Comparison of ENCODE assay signal across 12 cellular contexts in the genomic region with DNA sequence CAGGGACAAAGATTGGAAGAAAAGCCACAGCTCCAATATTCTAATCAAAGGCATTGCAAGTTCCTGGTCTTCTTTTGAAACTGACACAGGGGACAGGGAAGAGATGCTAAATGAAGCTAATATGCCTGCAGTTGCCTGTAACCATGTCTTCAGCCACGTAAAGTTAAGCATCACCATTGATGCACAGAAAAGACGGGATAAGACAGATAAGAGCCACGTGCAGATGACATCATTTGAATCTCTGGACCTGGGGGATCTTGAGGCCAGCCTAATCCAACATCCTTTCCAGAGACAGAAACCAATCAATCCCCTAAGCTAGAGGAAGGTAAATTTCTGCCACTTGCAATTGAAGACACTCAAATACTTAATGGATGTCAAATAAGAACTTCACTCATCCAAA.
DNase-seq lines count a peak whose midpoint lies in the region; ATAC-seq and TF ChIP-seq lines count a peak whose summit lies in the region.
"Had no signal": no experiment of that assay in that cellular context is flagged by ENCODE, and none has a peak within 500 bp of the region (broad histone marks: within the 10 kb centered on the region; RNA-seq: fewer than 3 reads in every experiment).

No MANE protein-coding gene starts in this region.

- peak overlapping the region in 6 of 7 donors; percentile 79 to 92 (median 88) for H3K27ac Mint-ChIP-seq in CD4-positive, alpha-beta memory T cell
- H3K27ac Mint-ChIP-seq in chondrocyte (ENCODE audit: unreplicated experiment), result peak overlapping the region; percentile 91
- H3K27ac Mint-ChIP-seq: activated naive CD8-positive, alpha-beta T cell treated with anti-CD3 and anti-CD28 coated beads, Interleukin-2, amount 10 ng/mL, durations not matched to agents 7 days and 5 days had no signal

- no peaks in the 10 kb centered on the region for H3K27me3 ChIP-seq in CD4-positive, alpha-beta memory T cell (ENCODE audit: insufficient read depth, low read length)
- no peaks in the 10 kb centered on the region for H3K27me3 ChIP-seq in osteoblast (ENCODE audit: insufficient read depth, low read length)
- H3K27me3 ChIP-seq: pancreas had no signal

- TF ChIP-seq CTCF in RWPE1 (conservative IDR thresholded peaks at IDR 0.05; ENCODE audit: low read depth), result no peak
- no peak for TF ChIP-seq CTCF in chondrocyte (IDR thresholded peaks at IDR 0.05)
- TF ChIP-seq CTCF in osteoblast (IDR thresholded peaks at IDR 0.05; ENCODE audit: extremely low read depth, low read depth, low read length), result no peak

- intact Hi-C loops in CD4-positive, alpha-beta memory T cell (cut with micrococcal nuclease), result no loop called here
- intact Hi-C loops in posterior vena cava (cut with DNase I), result no loop called here

- no peaks in the 10 kb centered on the region for H3K9me3 ChIP-seq in CD4-positive, alpha-beta memory T cell (ENCODE audit: control insufficient read depth in 1 of 2, low read length in 2 of 2)
- H3K9me3 ChIP-seq in osteoblast (ENCODE audit: low read depth, low read length), result no peaks in the 10 kb centered on the region
- H3K9me3 ChIP-seq: pancreas had no signal

- no peaks in the 10 kb centered on the region for H3K27me3 Mint-ChIP-seq in CD4-positive, alpha-beta memory T cell
- no peaks in the 10 kb centered on the region for H3K27me3 Mint-ChIP-seq in chondrocyte (ENCODE audit: low read depth)
- H3K27me3 Mint-ChIP-seq: activated CD4-positive, alpha-beta T cell treated with anti-CD3 and anti-CD28 coated beads for 36 hours; activated naive CD8-positive, alpha-beta T cell treated with anti-CD3 and anti-CD28 coated beads, Interleukin-2, amount 10 ng/mL, durations not matched to agents 7 days and 5 days had no signal

- H3K27ac ChIP-seq in CD4-positive, alpha-beta memory T cell (ENCODE audit: low read depth, low read length), result peak overlapping the region; percentile 22
- peak overlapping the region; percentile 94 for H3K27ac ChIP-seq in RWPE1
- peak overlapping the region; percentile 88 for H3K27ac ChIP-seq in osteoblast (ENCODE audit: low read depth, low read length)

- H3K9me3 Mint-ChIP-seq in CD4-positive, alpha-beta memory T cell, result no peaks in the 10 kb centered on the region
- no peaks in the 10 kb centered on the region for H3K9me3 Mint-ChIP-seq in chondrocyte (ENCODE audit: low read depth)
- H3K9me3 Mint-ChIP-seq: activated naive CD8-positive, alpha-beta T cell treated with anti-CD3 and anti-CD28 coated beads, Interleukin-2, amount 10 ng/mL, durations not matched to agents 7 days and 5 days had no signal

- no peak overlapping the region for H2AFZ ChIP-seq in osteoblast (ENCODE audit: low read length)

- H3K4me3 ChIP-seq in CD4-positive, alpha-beta memory T cell (ENCODE audit: low read length in 2 of 2), result no peak overlapping the region
- H3K4me3 ChIP-seq in osteoblast (ENCODE audit: insufficient read depth, low read length), result no peak overlapping the region
- H3K4me3 ChIP-seq: pancreas had no signal

- DNase-seq in CD4-positive, alpha-beta memory T cell, result no peak
- DNase-seq in RWPE1 (ENCODE audit: low spot score) (no peak), chondrocyte (ENCODE audit: low spot score) (no peak), osteoblast (ENCODE audit: insufficient read length, low spot score, missing footprints) (no peak), posterior vena cava (ENCODE audit: low spot score) (no peak), amygdala (lab: John Stamatoyannopoulos, UW) (no peak)
- DNase-seq: activated naive CD8-positive, alpha-beta T cell treated with anti-CD3 and anti-CD28 coated beads, Interleukin-2, amount 10 ng/mL, durations not matched to agents 7 days and 5 days; stimulated activated CD4-positive, alpha-beta T cell treated with anti-CD3 and anti-CD28 coated beads, Interleukin-4, amount 100 ng/mL, for 1 hour had no signal

- H4K20me1 ChIP-seq in osteoblast (ENCODE audit: insufficient read depth, low read length), result no peaks in the 10 kb centered on the region

- H3K36me3 ChIP-seq in CD4-positive, alpha-beta memory T cell (ENCODE audit: insufficient read depth, low read length), result no peaks in the 10 kb centered on the region
- H3K36me3 ChIP-seq in osteoblast (ENCODE audit: insufficient read depth, low read length), result no peaks in the 10 kb centered on the region
- H3K36me3 ChIP-seq: pancreas had no signal

- peaks cover 45% of the 10 kb centered on the region for H3K79me2 ChIP-seq in osteoblast (ENCODE audit: insufficient read depth, low read length)

- POLR2A ChIA-PET in CD4-positive, alpha-beta memory T cell (lab: Charles Lee; ENCODE audit: partially characterized antibody), result interaction anchor here (1.1 to 30.6 kb wide), 6 partner anchors 7 to 184 kb away, joined by 3 to 895 read pairs (median 12); a partner anchor contains a TSS
- POLR2A ChIA-PET in RWPE1 (lab: Yijun Ruan, JAX; ENCODE audit: low non-redundant PET), result no interaction called here

- H3K4me2 ChIP-seq in osteoblast (ENCODE audit: insufficient read depth, low read length), result peak overlapping the region; percentile 35

- H3K4me1 Mint-ChIP-seq in CD4-positive, alpha-beta memory T cell, result peaks cover 75 to 100% (median 89%) of the 10 kb centered on the region in 4 donors
- H3K4me1 Mint-ChIP-seq in chondrocyte (ENCODE audit: low read depth), result peaks cover 83% of the 10 kb centered on the region

- H3K4me1 ChIP-seq in CD4-positive, alpha-beta memory T cell (ENCODE audit: insufficient read depth, low read length), result peaks cover 98% of the 10 kb centered on the region
- peaks cover 61% of the 10 kb centered on the region for H3K4me1 ChIP-seq in osteoblast (ENCODE audit: insufficient read depth, low read length)

- no peak for ATAC-seq in GM18909 (IDR thresholded peaks at IDR 0.05; ENCODE audit: poor library complexity, unreplicated experiment)
- no peak for ATAC-seq in HG03521 (IDR thresholded peaks at IDR 0.05; ENCODE audit: unreplicated experiment)

- H3K4me3 Mint-ChIP-seq in CD4-positive, alpha-beta memory T cell, result peak overlapping the region in 5 of 8 donors; percentile 8 to 76 (median 36)
- no peak overlapping the region for H3K4me3 Mint-ChIP-seq in chondrocyte (ENCODE audit: unreplicated experiment)
- H3K4me3 Mint-ChIP-seq: activated CD4-positive, alpha-beta T cell treated with anti-CD3 and anti-CD28 coated beads for 36 hours; activated naive CD8-positive, alpha-beta T cell treated with anti-CD3 and anti-CD28 coated beads, Interleukin-2, amount 10 ng/mL, durations not matched to agents 7 days and 5 days had no signal

- CTCF ChIA-PET in CD4-positive, alpha-beta memory T cell (lab: Charles Lee; ENCODE audit: partially characterized antibody), result interaction anchor here (1.3 to 3.2 kb wide), 3 partner anchors 8 to 47 kb away, joined by 3 to 10 read pairs (median 5); no protein-coding TSS in a partner anchor
- CTCF ChIA-PET in RWPE1 (lab: Yijun Ruan, JAX), result no interaction called here

- peaks cover 4 to 6% of the 10 kb centered on the region in 2 donors for H3K36me3 Mint-ChIP-seq in CD4-positive, alpha-beta memory T cell
- no peaks in the 10 kb centered on the region for H3K36me3 Mint-ChIP-seq in chondrocyte (ENCODE audit: low read depth)

Comparison
In these comparisons a context has a peak if more than half of its experiments do, and no peak if none do; other contexts are left out.
1. H3K27ac ChIP-seq: peak in every context shown above with its lines; median percentile 94 in RWPE1; 88 in osteoblast; 22 in CD4-positive, alpha-beta memory T cell.